In the genomic region with DNA sequence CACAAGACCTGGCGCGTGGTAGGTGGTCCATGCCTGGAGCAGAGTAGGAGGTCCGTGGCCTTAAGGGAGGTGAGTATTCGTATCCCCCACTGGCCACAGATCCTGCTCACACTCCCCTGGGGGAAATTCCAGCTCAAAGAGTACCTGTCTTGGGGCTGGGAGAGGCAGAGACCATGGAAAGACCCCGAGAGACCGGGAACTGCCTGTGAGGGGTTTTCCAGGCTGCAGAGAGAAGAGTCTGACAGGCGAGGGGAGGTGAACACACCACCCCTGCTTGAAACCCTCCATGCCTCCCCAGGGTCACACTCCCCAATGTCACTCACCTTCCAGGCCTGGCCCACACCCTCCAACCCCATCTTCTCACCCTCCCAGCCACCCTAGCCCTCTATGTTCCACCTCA, we compare ENCODE assay signal across 32 cellular contexts.
"Had no signal": no experiment of that assay in that cellular context is flagged by ENCODE, and none has a peak within 500 bp of the region (broad histone marks: within the 10 kb centered on the region; RNA-seq: fewer than 3 reads in every experiment).

No MANE protein-coding gene starts in this region.

- H3K4me1 ChIP-seq: breast epithelium, pancreas, prostate gland, sigmoid colon, vagina had no signal

- H3K9me3 ChIP-seq: breast epithelium, esophagus squamous epithelium, pancreas, prostate gland, sigmoid colon, upper lobe of left lung, vagina had no signal

- ATAC-seq: activated CD8-positive, alpha-beta T cell treated with anti-CD3 and anti-CD28 coated beads for 36 hours; activated naive CD4-positive, alpha-beta T cell treated with anti-CD3 and anti-CD28 coated beads, Interleukin-2, amount 50 U/mL, for 72 hours; left colon; pancreas; stimulated activated memory B cell treated with anti-CD40 and anti-IgM and Interleukin-4, amounts not matched to agents 10 μg/mL and 1 μg/mL and 100 μg/mL, for 72 hours; stimulated activated naive CD8-positive, alpha-beta T cell treated with anti-CD3 and anti-CD28 coated beads, Interleukin-15, amount 100 ng/mL, for 72 hours had no signal

- H3K27me3 Mint-ChIP-seq: activated B cell treated with CpG ODN at 0.5 μM for 24 hours; activated CD8-positive, alpha-beta T cell treated with anti-CD3 and anti-CD28 coated beads for 36 hours; naive B cell; stimulated activated memory B cell treated with anti-CD40 and anti-IgM and Interleukin-4, amounts not matched to agents 10 μg/mL and 1 μg/mL and 100 μg/mL, for 72 hours; stimulated activated naive CD8-positive, alpha-beta T cell treated with anti-CD3 and anti-CD28 coated beads, Interleukin-15, amount 100 ng/mL, for 72 hours had no signal

- H3K36me3 Mint-ChIP-seq: activated naive CD4-positive, alpha-beta T cell treated with anti-CD3 and anti-CD28 coated beads, Interleukin-2, amount 50 U/mL, for 72 hours; naive B cell; stimulated activated memory B cell treated with anti-CD40 and anti-IgM and Interleukin-4, amounts not matched to agents 10 μg/mL and 1 μg/mL and 100 μg/mL, for 72 hours had no signal

- H3K4me3 ChIP-seq: breast epithelium, esophagus squamous epithelium, pancreas, prostate gland, sigmoid colon, upper lobe of left lung, vagina had no signal

- H3K27ac ChIP-seq: breast epithelium, esophagus squamous epithelium, pancreas, prostate gland, sigmoid colon, upper lobe of left lung, vagina had no signal

- H3K4me3 Mint-ChIP-seq: activated B cell treated with CpG ODN at 0.5 μM for 24 hours; activated CD8-positive, alpha-beta T cell treated with anti-CD3 and anti-CD28 coated beads for 36 hours; central memory CD8-positive, alpha-beta T cell; dendritic cell treated with granulocyte-macrophage colony-stimulating factor and Interleukin-4, amounts not matched to agents 40 ng/mL and 50 ng/mL, for 4 days; naive B cell; nephron progenitor cell; stimulated activated memory B cell treated with anti-CD40 and anti-IgM and Interleukin-4, amounts not matched to agents 10 μg/mL and 1 μg/mL and 100 μg/mL, for 72 hours; stimulated activated naive CD8-positive, alpha-beta T cell treated with anti-CD3 and anti-CD28 coated beads, Interleukin-15, amount 100 ng/mL, for 72 hours; T-helper 2 cell treated with Interferon-gamma antibody and Interleukin-4, amounts not matched to agents 5 μg/mL and 100 μg/mL, for 36 hours had no signal

- H3K27ac Mint-ChIP-seq: activated B cell treated with CpG ODN at 0.5 μM for 24 hours; activated CD8-positive, alpha-beta T cell treated with anti-CD3 and anti-CD28 coated beads for 36 hours; activated T-helper 2 cell treated with anti-CD3 and anti-CD28 coated beads, Interferon-gamma antibody, Interleukin-2, Interleukin-4, amounts not matched to agents 10 μg/mL and 5 μg/mL and 100 μg/mL, durations not matched to agents 14 hours and 24 hours and 36 hours; dendritic cell treated with granulocyte-macrophage colony-stimulating factor and Interleukin-4, amounts not matched to agents 40 ng/mL and 50 ng/mL, for 4 days; naive B cell; nephron progenitor cell; stimulated activated naive CD8-positive, alpha-beta T cell treated with anti-CD3 and anti-CD28 coated beads, Interleukin-15, amount 100 ng/mL, for 72 hours; T-helper 2 cell treated with Interferon-gamma antibody and Interleukin-4, amounts not matched to agents 5 μg/mL and 100 μg/mL, for 36 hours had no signal

- DNase-seq: activated B cell treated with CpG ODN at 0.5 μM for 24 hours; activated CD4-positive, alpha-beta T cell treated with anti-CD3 and anti-CD28 coated beads, Interleukin-2, amount 50 U/mL, for 1 hour; activated CD8-positive, alpha-beta T cell treated with anti-CD3 and anti-CD28 coated beads for 36 hours; activated T-cell treated with anti-CD3 and anti-CD28 coated beads, Interleukin-2, amount 50 U/mL, for 48 hours; effector CD4-positive, alpha-beta T cell; esophagus squamous epithelium; foreskin melanocyte; kidney; left colon; mammary epithelial cell; naive B cell; nephron progenitor cell; nucleus accumbens; retina; sigmoid colon; small intestine; stimulated activated CD4-positive, alpha-beta T cell treated with anti-CD3 and anti-CD28 coated beads, Interleukin-1b, Interleukin-23, amount 100 ng/mL, for 48 hours; stimulated activated CD4-positive, alpha-beta T cell treated with anti-CD3 and anti-CD28 coated beads, Interleukin-4, amount 100 ng/mL, for 4 hours; stimulated activated CD8-positive, alpha-beta memory T cell treated with anti-CD3 and anti-CD28 coated beads, Interleukin-4, amount 100 ng/mL, for 48 hours; stimulated activated naive CD8-positive, alpha-beta T cell treated with anti-CD3 and anti-CD28 coated beads, Interleukin-15, amount 100 ng/mL, for 72 hours; substantia nigra; upper lobe of left lung had no signal

- H3K27me3 ChIP-seq: breast epithelium, esophagus squamous epithelium, pancreas, sigmoid colon, upper lobe of left lung, vagina had no signal

- H3K36me3 ChIP-seq: breast epithelium, esophagus squamous epithelium, pancreas, prostate gland, sigmoid colon, upper lobe of left lung, vagina had no signal

- H3K9me3 Mint-ChIP-seq: activated B cell treated with CpG ODN at 0.5 μM for 24 hours; activated CD8-positive, alpha-beta T cell treated with anti-CD3 and anti-CD28 coated beads for 36 hours; activated naive CD4-positive, alpha-beta T cell treated with anti-CD3 and anti-CD28 coated beads, Interleukin-2, amount 50 U/mL, for 72 hours; activated T-helper 2 cell treated with anti-CD3 and anti-CD28 coated beads, Interferon-gamma antibody, Interleukin-2, Interleukin-4, amounts not matched to agents 10 μg/mL and 5 μg/mL and 100 μg/mL, durations not matched to agents 14 hours and 24 hours and 36 hours; central memory CD8-positive, alpha-beta T cell; dendritic cell treated with granulocyte-macrophage colony-stimulating factor and Interleukin-4, amounts not matched to agents 40 ng/mL and 50 ng/mL, for 4 days; naive B cell; nephron progenitor cell; stimulated activated memory B cell treated with anti-CD40 and anti-IgM and Interleukin-4, amounts not matched to agents 10 μg/mL and 1 μg/mL and 100 μg/mL, for 72 hours; stimulated activated naive CD8-positive, alpha-beta T cell treated with anti-CD3 and anti-CD28 coated beads, Interleukin-15, amount 100 ng/mL, for 72 hours; T-helper 2 cell treated with Interferon-gamma antibody and Interleukin-4, amounts not matched to agents 5 μg/mL and 100 μg/mL, for 36 hours had no signal
